In genomic region chr10:119657725-119658124, GRCh38 we compare ENCODE assay signal across 11 cellular contexts. TPM values are rescaled to one million over a fixed set of nuclear protein-coding genes. Genes with fewer than 3 reads are reported as not detected.
DNase-seq lines count a peak whose midpoint lies in the region; ATAC-seq and TF ChIP-seq lines count a peak whose summit lies in the region.
"Had no signal": no experiment of that assay in that cellular context is flagged by ENCODE, and none has a peak within 500 bp of the region (broad histone marks: within the 10 kb centered on the region; RNA-seq: fewer than 3 reads in every experiment).

No MANE protein-coding gene starts in this region.

- TF ChIP-seq POLR2A in adrenal gland (IDR thresholded peaks at IDR 0.05) (no peak), sigmoid colon (IDR thresholded peaks at IDR 0.05) (no peak)

- H3K79me2 ChIP-seq in GM23248 (ENCODE audit: insufficient read depth): peaks cover 98% of the 10 kb centered on the region
- H3K79me2 ChIP-seq in MM.1S (ENCODE audit: low read length): peaks cover 93% of the 10 kb centered on the region

- H3F3A ChIP-seq in GM23248 (ENCODE audit: insufficient read depth): peaks cover 62% of the 10 kb centered on the region
- peaks cover 4% of the 10 kb centered on the region; the same call in 1 of the 2 replicates for H3F3A ChIP-seq in MM.1S (ENCODE audit: insufficient read depth, low read length)

- H3K36me3 Mint-ChIP-seq in stimulated activated naive B cell treated with anti-CD40 and anti-IgM and Interleukin-4, amounts not matched to agents 10 μg/mL and 1 μg/mL and 100 μg/mL, for 72 hours: peaks cover 0 to 1% of the 10 kb centered on the region in 2 donors

- H3K4me1 Mint-ChIP-seq in stimulated activated naive B cell treated with anti-CD40 and anti-IgM and Interleukin-4, amounts not matched to agents 10 μg/mL and 1 μg/mL and 100 μg/mL, for 72 hours: peaks cover 0 to 6% of the 10 kb centered on the region in 2 donors

- TF ChIP-seq EP300 in sigmoid colon (IDR thresholded peaks at IDR 0.05): peak; percentile 63 to 93 (median 80)

- in situ Hi-C loops in GM23248 (cut with MboI): no loop called here

- H2AFZ ChIP-seq in GM23248: no peak overlapping the region
- H2AFZ ChIP-seq in MM.1S (ENCODE audit: low read length): no peak overlapping the region

- H3K9me3 ChIP-seq in GM23248 (ENCODE audit: low read depth): no peaks in the 10 kb centered on the region
- no peaks in the 10 kb centered on the region for H3K9me3 ChIP-seq in adrenal gland (replicated peaks in 1 of 3)
- H3K9me3 ChIP-seq in sigmoid colon: no peaks in the 10 kb centered on the region
- no peaks in the 10 kb centered on the region for H3K9me3 ChIP-seq in MM.1S (replicated peaks; ENCODE audit: insufficient read depth, low read length)
- H3K9me3 ChIP-seq: body of pancreas had no signal

- DNase-seq in GM23248 (peak; percentile 67), adrenal gland (peak in 6 of 7 donors; percentile 46 to 82 (median 76)), inferior parietal cortex (ENCODE audit: extremely low spot score) (peak; percentile 39), sigmoid colon (peak; percentile 91), amniotic stem cell (lab: John Stamatoyannopoulos, UW) (no peak), MM.1S (no peak)
- DNase-seq in stimulated activated naive B cell treated with anti-CD40 and anti-IgM and Interleukin-4, amounts not matched to agents 10 μg/mL and 1 μg/mL and 100 μg/mL, for 72 hours: no peak
- DNase-seq: activated B cell treated with CpG ODN at 0.5 μM for 24 hours, NCI-H69 had no signal

- 5 to 7% methylated on average over 7 of the region's 7 CpGs for WGBS in GM23248 (ENCODE audit: low coverage in 1 of 2, low lambda C conversion rate in 2 of 2, missing lambda C conversion rate in 2 of 2), 2 experiments
- WGBS in adrenal gland, 4 donors: 25 to 50% (median 33%) methylated on average over 6 to 7 of the region's 7 CpGs
- 80 to 81% methylated on average over 7 of the region's 7 CpGs for WGBS in sigmoid colon, 2 donors

- intact Hi-C loops in adrenal gland (cut with DNase I) (no loop called here), sigmoid colon (cut with DNase I) (no loop called here)

- no peaks in the 10 kb centered on the region for H3K9me3 Mint-ChIP-seq in stimulated activated naive B cell treated with anti-CD40 and anti-IgM and Interleukin-4, amounts not matched to agents 10 μg/mL and 1 μg/mL and 100 μg/mL, for 72 hours
- H3K9me3 Mint-ChIP-seq: activated B cell treated with CpG ODN at 0.5 μM for 24 hours had no signal

- H3K4me3 ChIP-seq in GM23248 (peak overlapping the region; percentile 45; the same call in 1 of the 2 replicates), adrenal gland (no peak overlapping the region), sigmoid colon (peak overlapping the region in 2 of 4 donors; percentile 22 to 29), MM.1S (ENCODE audit: low read length) (no peak overlapping the region)
- H3K4me3 ChIP-seq: body of pancreas had no signal

- no peak overlapping the region for H3K4me3 Mint-ChIP-seq in stimulated activated naive B cell treated with anti-CD40 and anti-IgM and Interleukin-4, amounts not matched to agents 10 μg/mL and 1 μg/mL and 100 μg/mL, for 72 hours
- H3K4me3 Mint-ChIP-seq: activated B cell treated with CpG ODN at 0.5 μM for 24 hours had no signal

- no peak overlapping the region for H3K27ac Mint-ChIP-seq in stimulated activated naive B cell treated with anti-CD40 and anti-IgM and Interleukin-4, amounts not matched to agents 10 μg/mL and 1 μg/mL and 100 μg/mL, for 72 hours
- H3K27ac Mint-ChIP-seq: activated B cell treated with CpG ODN at 0.5 μM for 24 hours had no signal

- no peak for ATAC-seq in stimulated activated naive B cell treated with anti-CD40 and anti-IgM and Interleukin-4, amounts not matched to agents 10 μg/mL and 1 μg/mL and 100 μg/mL, for 72 hours (replicated peaks)
- no peak for ATAC-seq in HG03095 (IDR thresholded peaks at IDR 0.05; ENCODE audit: unreplicated experiment)

- H4K20me1 ChIP-seq in GM23248 (ENCODE audit: insufficient read depth): peaks cover 23% of the 10 kb centered on the region; the same call in 1 of the 2 replicates
- H4K20me1 ChIP-seq in MM.1S (ENCODE audit: insufficient read depth, low read length): no peaks in the 10 kb centered on the region

- H3K27me3 ChIP-seq in GM23248 (replicated peaks; ENCODE audit: insufficient read depth): no peaks in the 10 kb centered on the region
- no peaks in the 10 kb centered on the region for H3K27me3 ChIP-seq in adrenal gland
- H3K27me3 ChIP-seq in sigmoid colon: no peaks in the 10 kb centered on the region
- H3K27me3 ChIP-seq in MM.1S (replicated peaks; ENCODE audit: insufficient read depth, low read length): no peaks in the 10 kb centered on the region
- H3K27me3 ChIP-seq: body of pancreas had no signal

- H3K27me3 Mint-ChIP-seq in stimulated activated naive B cell treated with anti-CD40 and anti-IgM and Interleukin-4, amounts not matched to agents 10 μg/mL and 1 μg/mL and 100 μg/mL, for 72 hours: peaks cover 4 to 12% of the 10 kb centered on the region in 2 donors
- H3K27me3 Mint-ChIP-seq: activated B cell treated with CpG ODN at 0.5 μM for 24 hours had no signal

- peak overlapping the region; percentile 91 for H3K4me2 ChIP-seq in GM23248 (ENCODE audit: unreplicated experiment)
- H3K4me2 ChIP-seq in MM.1S (ENCODE audit: low read depth, low read length): no peak overlapping the region

- H3K27ac ChIP-seq in GM23248: peak overlapping the region; percentile 95
- peak overlapping the region; percentile 24 to 99 (median 83) for H3K27ac ChIP-seq in adrenal gland
- peak overlapping the region; percentile 98 to 100 (median 99) for H3K27ac ChIP-seq in sigmoid colon
- no peak overlapping the region for H3K27ac ChIP-seq in MM.1S (ENCODE audit: low read length)

- H3K9me2 ChIP-seq in GM23248 (ENCODE audit: insufficient read depth) (no peaks in the 10 kb centered on the region), MM.1S (replicated peaks; ENCODE audit: insufficient read depth, low read length) (no peaks in the 10 kb centered on the region)

- no peaks in the 10 kb centered on the region for H3K36me3 ChIP-seq in GM23248 (ENCODE audit: low read depth)
- H3K36me3 ChIP-seq in adrenal gland (replicated peaks in 1 of 2): no peaks in the 10 kb centered on the region
- no peaks in the 10 kb centered on the region for H3K36me3 ChIP-seq in sigmoid colon
- no peaks in the 10 kb centered on the region for H3K36me3 ChIP-seq in MM.1S (replicated peaks; ENCODE audit: insufficient read depth, low read length)

- peak overlapping the region; percentile 98 for H3K9ac ChIP-seq in GM23248
- H3K9ac ChIP-seq in MM.1S (ENCODE audit: low read length): no peak overlapping the region

- no peak for TF ChIP-seq CTCF in adrenal gland (IDR thresholded peaks at IDR 0.05)
- TF ChIP-seq CTCF in sigmoid colon (IDR thresholded peaks at IDR 0.05): no peak
- TF ChIP-seq CTCF in MM.1S (IDR thresholded peaks at IDR 0.05; ENCODE audit: low read length): no peak

- peaks cover 57% of the 10 kb centered on the region for H3K4me1 ChIP-seq in GM23248 (ENCODE audit: insufficient read depth)
- peaks cover 39 to 81% of the 10 kb centered on the region in 2 donors for H3K4me1 ChIP-seq in adrenal gland (replicated peaks in 1 of 2)
- H3K4me1 ChIP-seq in sigmoid colon: peaks cover 0 to 98% (median 94%) of the 10 kb centered on the region in 4 donors
- peaks cover 6% of the 10 kb centered on the region; the same call in 1 of the 2 replicates for H3K4me1 ChIP-seq in MM.1S (ENCODE audit: low read length)

RNA-seq across cellular contexts. Expression of gene BAG3, which starts 6.5 kb away (rescaled TPM):
- total RNA-seq in GM23248 (2014; rRNA removed; shearing (Covaris generic)): 18.1 and 20.0 TPM in 2 replicates
- polyA plus RNA-seq in GM23248 (2016; fragmentation: Nextera tagmentation; extraction: Ambion mirVana) (88.2 and 99.5 TPM in 2 replicates), adrenal gland (10 to 100 TPM; 13.5 to 48.0 (median 15.0) TPM), sigmoid colon (10 to 100 TPM; 10.8 to 22.5 (median 16.9) TPM)
- total RNA-seq in adrenal gland (10 to 100 TPM; 25.6 to 49.3 (median 33.7) TPM), sigmoid colon (10 to 100 TPM; 32.9 to 62.4 (median 43.9) TPM)

Comparison
In these comparisons a context has a peak if more than half of its experiments do, and no peak if none do; other contexts are left out.
1. DNase-seq: peak in GM23248 (single experiment), adrenal gland (6 of 7), inferior parietal cortex (single experiment) and sigmoid colon (single experiment); none in stimulated activated naive B cell treated with anti-CD40 and anti-IgM and Interleukin-4, amounts not matched to agents 10 μg/mL and 1 μg/mL and 100 μg/mL, for 72 hours (single experiment), amniotic stem cell (single experiment) and MM.1S (single experiment).